8 cellular contexts compared by ENCODE assay signal in genomic region chr9:33473643-33474352, GRCh38. TPM values are rescaled to one million over a fixed set of nuclear protein-coding genes. Genes with fewer than 3 reads are reported as not detected.
DNase-seq lines count a peak whose midpoint lies in the region; ATAC-seq, FAIRE-seq and TF ChIP-seq lines count a peak whose summit lies in the region.

A gene with protein sequence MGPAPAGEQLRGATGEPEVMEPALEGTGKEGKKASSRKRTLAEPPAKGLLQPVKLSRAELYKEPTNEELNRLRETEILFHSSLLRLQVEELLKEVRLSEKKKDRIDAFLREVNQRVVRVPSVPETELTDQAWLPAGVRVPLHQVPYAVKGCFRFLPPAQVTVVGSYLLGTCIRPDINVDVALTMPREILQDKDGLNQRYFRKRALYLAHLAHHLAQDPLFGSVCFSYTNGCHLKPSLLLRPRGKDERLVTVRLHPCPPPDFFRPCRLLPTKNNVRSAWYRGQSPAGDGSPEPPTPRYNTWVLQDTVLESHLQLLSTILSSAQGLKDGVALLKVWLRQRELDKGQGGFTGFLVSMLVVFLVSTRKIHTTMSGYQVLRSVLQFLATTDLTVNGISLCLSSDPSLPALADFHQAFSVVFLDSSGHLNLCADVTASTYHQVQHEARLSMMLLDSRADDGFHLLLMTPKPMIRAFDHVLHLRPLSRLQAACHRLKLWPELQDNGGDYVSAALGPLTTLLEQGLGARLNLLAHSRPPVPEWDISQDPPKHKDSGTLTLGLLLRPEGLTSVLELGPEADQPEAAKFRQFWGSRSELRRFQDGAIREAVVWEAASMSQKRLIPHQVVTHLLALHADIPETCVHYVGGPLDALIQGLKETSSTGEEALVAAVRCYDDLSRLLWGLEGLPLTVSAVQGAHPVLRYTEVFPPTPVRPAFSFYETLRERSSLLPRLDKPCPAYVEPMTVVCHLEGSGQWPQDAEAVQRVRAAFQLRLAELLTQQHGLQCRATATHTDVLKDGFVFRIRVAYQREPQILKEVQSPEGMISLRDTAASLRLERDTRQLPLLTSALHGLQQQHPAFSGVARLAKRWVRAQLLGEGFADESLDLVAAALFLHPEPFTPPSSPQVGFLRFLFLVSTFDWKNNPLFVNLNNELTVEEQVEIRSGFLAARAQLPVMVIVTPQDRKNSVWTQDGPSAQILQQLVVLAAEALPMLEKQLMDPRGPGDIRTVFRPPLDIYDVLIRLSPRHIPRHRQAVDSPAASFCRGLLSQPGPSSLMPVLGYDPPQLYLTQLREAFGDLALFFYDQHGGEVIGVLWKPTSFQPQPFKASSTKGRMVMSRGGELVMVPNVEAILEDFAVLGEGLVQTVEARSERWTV (minus strand): TSS chr9:33473924. CDS start chr9:33473842, 82 bp downstream.

- H3K9me3 ChIP-seq in adipocyte (ENCODE audit: control insufficient read depth, low read length) (no peaks in the 10 kb centered on the region), pancreas (no peaks in the 10 kb centered on the region), tibial artery (no peaks in the 10 kb centered on the region)

- peak within 1 kb of the TSS; percentile 73 for H3K4me3 ChIP-seq in GM12875 (ENCODE audit: low read depth, low read length)
- peak within 1 kb of the TSS; percentile 97 for H3K4me3 ChIP-seq in adipocyte (ENCODE audit: low read length)
- peak within 1 kb of the TSS; percentile 73 to 100 (median 94) for H3K4me3 ChIP-seq in pancreas
- peak within 1 kb of the TSS; percentile 70 to 76 for H3K4me3 ChIP-seq in tibial artery

- H3K27ac ChIP-seq in pancreas (peak within 1 kb of the TSS in 2 of 4 donors; percentile 35 to 57), tibial artery (peak within 1 kb of the TSS; percentile 59 to 66)

- intact Hi-C loops in Right ventricle myocardium superior (cut with DNase I) (no loop called here), pancreas (cut with DNase I) (no loop called here), tibial artery (cut with DNase I; ENCODE audit: low total_unique reads) (no loop called here)

- H3K27me3 ChIP-seq in adipocyte (replicated peaks; ENCODE audit: control insufficient read depth, insufficient read depth, low read length) (no peaks in the 10 kb centered on the region), pancreas (no peaks in the 10 kb centered on the region), tibial artery (no peaks in the 10 kb centered on the region)

- TF ChIP-seq CTCF in GM12875 (IDR thresholded peaks at IDR 0.05; ENCODE audit: borderline replicate concordance, insufficient read depth, low read depth, low read length) (no peak), pancreas (IDR thresholded peaks at IDR 0.05) (no peak), tibial artery (IDR thresholded peaks at IDR 0.05) (no peak)

- WGBS in pancreas, 2 donors = 0 to 1% methylated on average over 32 of the region's 32 CpGs

- ATAC-seq in HG02798 (IDR thresholded peaks at IDR 0.05; ENCODE audit: poor library complexity, unreplicated experiment) (peak; percentile 99), Right ventricle myocardium superior (ENCODE audit: poor library complexity) (peak; percentile 100), pancreas (peak; percentile 99 to 100 (median 100))

- H3K36me3 ChIP-seq in adipocyte (ENCODE audit: control insufficient read depth, insufficient read depth, low read length, severe bottlenecking) = peaks cover 32% of the 10 kb centered on the region
- peaks cover 6 to 14% (median 13%) of the 10 kb centered on the region in 3 donors for H3K36me3 ChIP-seq in pancreas
- peaks cover 21 to 34% (median 30%) of the 10 kb centered on the region in 3 donors for H3K36me3 ChIP-seq in tibial artery

- DNase-seq in NCI-H1436 (lab: John Stamatoyannopoulos, UW) = peak; percentile 98
- peak; percentile 96 for DNase-seq in T follicular helper cell (ENCODE audit: low read depth)
- peak; percentile 100 for DNase-seq in adipocyte (ENCODE audit: low read depth)
- DNase-seq in Right ventricle myocardium superior = peak; percentile 98
- DNase-seq in pancreas = peak; percentile 91 to 99 (median 97)
- peak; percentile 99 for DNase-seq in tibial artery

- H3K4me1 ChIP-seq in adipocyte (ENCODE audit: control insufficient read depth, insufficient read depth, low read length) (peaks cover 26% of the 10 kb centered on the region), pancreas (peaks cover 10 to 17% (median 11%) of the 10 kb centered on the region in 3 donors), tibial artery (peaks cover 0 to 18% (median 16%) of the 10 kb centered on the region in 4 donors)

- FAIRE-seq in pancreas (lab: Jason Lieb, UNC) = peak; percentile 98

- peak within 1 kb of the TSS; percentile 97 for H3K9ac ChIP-seq in adipocyte (ENCODE audit: low read length)

RNA-seq across cellular contexts. Expression of the gene that starts here (rescaled TPM):
- total RNA-seq in Right ventricle myocardium superior (13.0 TPM), pancreas (10 to 100 TPM; 10.9 to 20.6 (median 17.6) TPM)
- polyA plus RNA-seq in pancreas = 10 to 100 TPM; 27.8 to 28.2 TPM
